ENCODE assay signal across 21 cellular contexts in the genomic region with DNA sequence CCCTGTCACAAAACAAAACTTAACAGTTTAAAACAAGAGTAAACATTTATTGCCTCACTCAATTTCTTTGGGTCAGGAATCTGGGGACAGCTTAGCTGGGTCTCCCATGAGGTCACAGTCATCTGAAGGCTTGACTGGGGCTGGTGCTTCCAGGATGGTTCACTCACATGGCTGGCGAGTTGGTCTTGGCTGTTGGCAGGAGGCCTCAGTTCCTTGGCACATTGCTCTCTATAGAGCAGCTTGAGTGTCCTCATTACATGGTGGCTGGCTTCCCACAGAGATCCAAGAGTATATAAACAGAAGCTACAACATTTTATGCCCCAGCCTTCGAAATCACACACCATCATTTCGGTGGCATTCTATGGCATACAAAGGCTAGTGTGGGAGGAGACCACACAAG.
"Had no signal": no experiment of that assay in that cellular context is flagged by ENCODE, and none has a peak within 500 bp of the region (broad histone marks: within the 10 kb centered on the region; RNA-seq: fewer than 3 reads in every experiment).

No MANE protein-coding gene starts in this region.

- H3K27ac Mint-ChIP-seq: activated CD8-positive, alpha-beta T cell treated with anti-CD3 and anti-CD28 coated beads, Interleukin-2, amount 10 ng/mL, durations not matched to agents 7 days and 5 days; T-helper 17 cell; WTC11 had no signal

- H3K36me3 ChIP-seq: breast epithelium had no signal

- H3K27ac ChIP-seq: breast epithelium had no signal

- H3K4me3 Mint-ChIP-seq: activated CD8-positive, alpha-beta T cell treated with anti-CD3 and anti-CD28 coated beads, Interleukin-2, amount 10 ng/mL, durations not matched to agents 7 days and 5 days; T-helper 17 cell; WTC11 had no signal

- H3K27me3 ChIP-seq: breast epithelium had no signal

- DNase-seq: activated CD4-positive, alpha-beta T cell treated with anti-CD3 and anti-CD28 coated beads for 48 hours; activated CD4-positive, alpha-beta T cell treated with anti-CD3 and anti-CD28 coated beads, Interleukin-2, amount 50 U/mL, for 4 hours; activated CD4-positive, CD25-positive, alpha-beta regulatory T cell treated with anti-CD3 and anti-CD28 coated beads, Interleukin-2, amount 50 U/mL, for 72 hours; activated CD8-positive, alpha-beta memory T cell treated with anti-CD3 and anti-CD28 coated beads, Interleukin-2, amount 50 U/mL, for 48 hours; activated CD8-positive, alpha-beta T cell treated with anti-CD3 and anti-CD28 coated beads, Interleukin-2, amount 10 ng/mL, durations not matched to agents 7 days and 5 days; activated naive CD4-positive, alpha-beta T cell treated with anti-CD3 and anti-CD28 coated beads, Interleukin-2, amount 50 U/mL, for 16 hours; activated T-cell treated with anti-CD3 and anti-CD28 coated beads, Interleukin-2, amount 50 U/mL, for 1 hour; aorta; caudate nucleus; NCI-H1105; NCI-H1436; NCI-H187 treated with DMSO at 0.1 percent for 48 hours; NCI-H2081 treated with DMSO at 0.1 percent for 48 hours; NCI-H2227 treated with DMSO at 0.1 percent for 48 hours; NCI-H524; NCI-H748 treated with DMSO at 0.1 percent for 48 hours; SIG-M5; T-helper 17 cell; T-helper 9 cell had no signal

- H3K4me3 ChIP-seq: breast epithelium had no signal

- ATAC-seq: activated CD8-positive, alpha-beta T cell treated with anti-CD3 and anti-CD28 coated beads, Interleukin-2, amount 10 ng/mL, durations not matched to agents 7 days and 5 days; T-helper 17 cell; WTC11 had no signal
